ENCODE assay signal across 23 cellular contexts in genomic region chr1:240241278-240241677, GRCh38.
"Had no signal": no experiment of that assay in that cellular context is flagged by ENCODE, and none has a peak within 500 bp of the region (broad histone marks: within the 10 kb centered on the region; RNA-seq: fewer than 3 reads in every experiment).

No MANE protein-coding gene starts in this region.

- FAIRE-seq: RCC 7860 had no signal

- DNase-seq: Karpas-422, KG1, MG63, NCI-H1092, NCI-H1105 treated with DMSO at 0.1 percent for 48 hours, NCI-H1417 treated with DMSO at 0.1 percent for 48 hours, NCI-H146, NCI-H187, NCI-H2029, NCI-H2081 treated with DMSO at 0.1 percent for 48 hours, NCI-H2171, NCI-H226, NCI-H446, NCI-H510A, NCI-H524 treated with DMSO at 0.1 percent for 48 hours, NCI-H69, NCI-H774, Right ventricle myocardium superior, RPMI8226, SIG-M5 had no signal

- H3K27me3 ChIP-seq: MG63, SJSA1 had no signal

- H3K27ac ChIP-seq: SJSA1, SK-N-MC had no signal

- H3K9me3 ChIP-seq: MG63, SJSA1 had no signal

- H3K4me3 ChIP-seq: MG63, SJSA1, SK-N-MC had no signal
